33 cellular contexts compared by ENCODE assay signal in the genomic region with DNA sequence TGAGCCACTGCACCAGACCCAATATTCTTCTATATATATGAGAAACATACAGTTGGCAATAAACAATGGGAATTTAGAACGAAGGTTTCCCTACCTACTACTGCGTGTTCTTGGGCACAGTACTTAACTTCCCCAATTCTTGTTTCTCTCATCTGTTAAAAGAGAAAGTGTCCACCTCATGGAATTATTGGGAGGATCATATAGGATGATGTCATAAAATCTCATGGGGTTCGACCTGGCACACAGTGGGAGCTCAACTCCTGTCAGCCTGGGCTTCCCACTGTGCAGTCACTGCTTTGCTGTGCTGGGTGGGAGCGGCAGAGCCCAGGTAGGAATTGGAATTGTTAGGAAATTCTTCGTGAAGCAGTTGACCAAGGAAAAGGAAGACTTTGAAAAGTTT.
"Had no signal": no experiment of that assay in that cellular context is flagged by ENCODE, and none has a peak within 500 bp of the region (broad histone marks: within the 10 kb centered on the region; RNA-seq: fewer than 3 reads in every experiment).

No MANE protein-coding gene starts in this region.

- H3K36me3 ChIP-seq: adrenal gland, ascending aorta, brain microvascular endothelial cell, breast epithelium, cardiac muscle cell had no signal

- DNase-seq: activated effector memory CD4-positive, alpha-beta T cell treated with anti-CD3 and anti-CD28 coated beads, Interleukin-2, amount 50 U/mL, for 16 hours; activated effector memory CD4-positive, alpha-beta T cell treated with Interleukin-2 at 50 U/mL for 16 hours; activated gamma-delta T cell; activated gamma-delta T cell treated with Interleukin-2 at 50 U/mL for 16 hours; activated naive CD4-positive, alpha-beta T cell; activated naive CD4-positive, alpha-beta T cell treated with anti-CD3 and anti-CD28 coated beads for 36 hours; activated naive CD4-positive, alpha-beta T cell treated with anti-CD3 and anti-CD28 coated beads, Interleukin-2, amount 10 ng/mL, durations not matched to agents 7 days and 5 days; activated naive CD4-positive, alpha-beta T cell treated with anti-CD3 and anti-CD28 coated beads, Interleukin-2, amount 50 U/mL, for 16 hours; activated naive CD4-positive, alpha-beta T cell treated with Interleukin-2 at 50 U/mL for 16 hours; activated naive CD8-positive, alpha-beta T cell treated with anti-CD3 and anti-CD28 coated beads for 36 hours; activated naive CD8-positive, alpha-beta T cell treated with anti-CD3 and anti-CD28 coated beads, Interleukin-2, amount 10 ng/mL, durations not matched to agents 7 days and 5 days; activated naive CD8-positive, alpha-beta T cell treated with anti-CD3 and anti-CD28 coated beads, Interleukin-2, amount 50 U/mL, for 24 hours; activated T-cell treated with anti-CD3 and anti-CD28 coated beads, Interleukin-2, amount 50 U/mL, for 1 hour; activated T-cell treated with anti-CD3 and anti-CD28 coated beads, Interleukin-2, amount 50 U/mL, for 24 hours; activated T-cell treated with anti-CD3 and anti-CD28 coated beads, Interleukin-2, amount 50 U/mL, for 4 hours; activated T-cell treated with anti-CD3 and anti-CD28 coated beads, Interleukin-2, amount 50 U/mL, for 48 hours; activated T-cell treated with anti-CD3 and anti-CD28 coated beads, Interleukin-2, amount 50 U/mL, for 72 hours; adrenal gland; amniotic stem cell; amygdala; anterior cingulate cortex; aorta; body of pancreas; brain microvascular endothelial cell; central memory CD4-positive, alpha-beta T cell; cerebellar nuclear complex had no signal

- H3K4me3 ChIP-seq: adrenal gland, ascending aorta, body of pancreas, breast epithelium, cardiac muscle cell had no signal

- ATAC-seq: activated naive CD4-positive, alpha-beta T cell treated with anti-CD3 and anti-CD28 coated beads, Interleukin-2, amount 50 U/mL, for 72 hours; activated naive CD8-positive, alpha-beta T cell treated with anti-CD3 and anti-CD28 coated beads, Interleukin-2, amount 50 U/mL, for 24 hours; activated T-cell treated with anti-CD3 and anti-CD28 coated beads, Interleukin-2, amount 50 U/mL, for 4 hours; activated T-cell treated with anti-CD3 and anti-CD28 coated beads, Interleukin-2, amount 50 U/mL, for 72 hours; activated T-helper 17 cell treated with anti-CD3 and anti-CD28 coated beads, Interleukin-2, amount 50 U/mL, for 72 hours; body of pancreas had no signal

- H3K27ac ChIP-seq: adrenal gland, ascending aorta, body of pancreas, brain microvascular endothelial cell, breast epithelium, cardiac muscle cell had no signal

- H3K27me3 ChIP-seq: ascending aorta, body of pancreas, brain microvascular endothelial cell, breast epithelium, cardiac muscle cell had no signal

- FAIRE-seq: astrocyte, bronchial epithelial cell had no signal

- H3K4me1 ChIP-seq: adrenal gland, ascending aorta, body of pancreas, breast epithelium had no signal

- H3K9me3 ChIP-seq: adrenal gland, ascending aorta, body of pancreas, breast epithelium had no signal
